15 cellular contexts compared by ENCODE assay signal in the genomic region with DNA sequence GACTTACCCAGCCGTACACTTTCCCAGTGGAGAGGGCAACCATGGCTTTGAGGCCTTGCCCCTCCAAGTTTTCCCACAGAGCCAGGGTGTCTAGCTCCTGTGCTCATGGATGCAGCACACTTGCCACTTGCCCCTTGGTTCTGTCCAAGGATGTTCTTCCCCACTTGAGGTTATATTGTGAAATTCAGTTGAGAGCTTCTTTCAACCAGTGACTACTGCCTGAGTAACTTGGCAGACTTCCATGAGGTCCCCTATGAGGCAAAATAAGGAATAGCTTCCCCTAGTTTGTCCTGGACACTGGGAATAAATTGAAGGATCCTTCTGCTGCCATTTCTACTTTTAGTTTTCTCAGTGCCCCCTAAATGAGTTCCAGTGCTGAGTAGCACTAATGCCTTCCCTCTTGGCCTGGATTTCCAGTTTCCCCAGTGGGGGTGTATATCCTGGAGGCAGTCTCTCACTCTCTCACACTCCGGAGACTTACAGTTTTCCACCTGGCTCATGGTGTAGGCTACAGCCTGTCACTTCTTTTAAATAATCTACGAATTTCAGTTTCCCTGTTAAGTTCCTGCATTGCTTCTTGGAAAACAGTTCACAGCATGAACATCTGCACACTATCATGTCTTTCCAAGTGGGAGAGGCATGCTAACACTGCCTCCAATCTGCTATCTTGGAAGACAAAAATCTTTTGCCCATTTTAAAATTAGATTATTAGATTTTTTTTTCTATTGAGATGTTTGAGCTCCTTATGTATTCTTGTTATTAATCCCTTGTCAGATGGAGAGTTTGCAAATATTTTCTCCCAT. TPM values are rescaled to one million over a fixed set of nuclear protein-coding genes. Genes with fewer than 3 reads are reported as not detected.
A peak's percentile ranks its signal among the peaks of the same experiment; 100 is the strongest.
DNase-seq lines count a peak whose midpoint lies in the region; ATAC-seq, FAIRE-seq and TF ChIP-seq lines count a peak whose summit lies in the region.
"Had no signal": no experiment of that assay in that cellular context is flagged by ENCODE, and none has a peak within 500 bp of the region (broad histone marks: within the 10 kb centered on the region; RNA-seq: fewer than 3 reads in every experiment).

No MANE protein-coding gene starts in this region.

- H3K23ac ChIP-seq in mesenchymal stem cell (ENCODE audit: low read length in 2 of 2) = no peak overlapping the region

- no peak for FAIRE-seq in bronchial epithelial cell (lab: Jason Lieb, UNC)

- H3K4me1 Mint-ChIP-seq in stimulated activated memory B cell treated with anti-CD40 and anti-IgM and Interleukin-4, amounts not matched to agents 10 μg/mL and 1 μg/mL and 100 μg/mL, for 72 hours = no peaks in the 10 kb centered on the region
- H3K4me1 Mint-ChIP-seq: endodermal cell had no signal

- H3K27me3 Mint-ChIP-seq in stimulated activated memory B cell treated with anti-CD40 and anti-IgM and Interleukin-4, amounts not matched to agents 10 μg/mL and 1 μg/mL and 100 μg/mL, for 72 hours = no peaks in the 10 kb centered on the region

- no peak for TF ChIP-seq CTCF in bronchial epithelial cell (IDR thresholded peaks at IDR 0.05; ENCODE audit: insufficient read depth, low read length, severe bottlenecking)

- no peak overlapping the region for H3K4me3 Mint-ChIP-seq in stimulated activated memory B cell treated with anti-CD40 and anti-IgM and Interleukin-4, amounts not matched to agents 10 μg/mL and 1 μg/mL and 100 μg/mL, for 72 hours
- H3K4me3 Mint-ChIP-seq: endodermal cell had no signal

- H2AK5ac ChIP-seq in mesenchymal stem cell (ENCODE audit: low read length, severe bottlenecking) = no peak overlapping the region

- no peak overlapping the region for H3K27ac Mint-ChIP-seq in stimulated activated memory B cell treated with anti-CD40 and anti-IgM and Interleukin-4, amounts not matched to agents 10 μg/mL and 1 μg/mL and 100 μg/mL, for 72 hours

- no peaks in the 10 kb centered on the region for H3K79me1 ChIP-seq in mesenchymal stem cell (replicated peaks; ENCODE audit: low read length, poor library complexity, severe bottlenecking)

- no peak overlapping the region for H2BK120ac ChIP-seq in mesenchymal stem cell (ENCODE audit: low read depth, low read length)

- DNase-seq in A172 (ENCODE audit: low spot score) (peak; percentile 21), HPDE6-E6E7 (ENCODE audit: extremely low spot score) (peak; percentile 31), bronchial epithelial cell (ENCODE audit: low read depth) (peak; percentile 88), mesenchymal stem cell (peak; percentile 50), middle frontal gyrus (ENCODE audit: extremely low spot score, low spot score) (no peak), NCI-H128 (lab: John Stamatoyannopoulos, UW; ENCODE audit: unreplicated experiment) (no peak)
- DNase-seq: ACHN; activated CD8-positive, alpha-beta memory T cell treated with anti-CD3 and anti-CD28 coated beads, Interleukin-2, amount 50 U/mL, for 48 hours; DND-41; endodermal cell; NCI-H524 treated with DMSO at 0.1 percent for 48 hours; spleen had no signal

- peaks cover 12% of the 10 kb centered on the region for H3K9me3 Mint-ChIP-seq in stimulated activated memory B cell treated with anti-CD40 and anti-IgM and Interleukin-4, amounts not matched to agents 10 μg/mL and 1 μg/mL and 100 μg/mL, for 72 hours

- 93% methylated on average over 3 of the region's 3 CpGs for WGBS in mesenchymal stem cell

- H2AFZ ChIP-seq in mesenchymal stem cell (ENCODE audit: low read depth, low read length) = no peak overlapping the region

- no peak overlapping the region for H2BK12ac ChIP-seq in mesenchymal stem cell (ENCODE audit: low read length in 2 of 2)

- peak overlapping the region in 1 of 2 experiments; percentile 18 for H3K18ac ChIP-seq in mesenchymal stem cell (ENCODE audit: low read depth in 1 of 2, low read length in 2 of 2)

- no peak overlapping the region for H2BK5ac ChIP-seq in mesenchymal stem cell (ENCODE audit: low read depth, low read length, poor library complexity, severe bottlenecking)

- peaks cover 29% of the 10 kb centered on the region for H3K36me3 Mint-ChIP-seq in stimulated activated memory B cell treated with anti-CD40 and anti-IgM and Interleukin-4, amounts not matched to agents 10 μg/mL and 1 μg/mL and 100 μg/mL, for 72 hours

- no peak overlapping the region for H2BK15ac ChIP-seq in mesenchymal stem cell (ENCODE audit: low read depth, poor library complexity, severe bottlenecking)

- no peak overlapping the region for H3K27ac ChIP-seq in mesenchymal stem cell (ENCODE audit: low read length, poor library complexity, severe bottlenecking)
- H3K27ac ChIP-seq: spleen had no signal

- H3K4me3 ChIP-seq in bronchial epithelial cell (ENCODE audit: low read depth, low read length) (no peak overlapping the region), mesenchymal stem cell (ENCODE audit: insufficient read depth in 1 of 2, low read depth in 1 of 2, low read length in 2 of 2) (peak overlapping the region in 1 of 2 experiments; percentile 70)
- H3K4me3 ChIP-seq: spleen had no signal

- ATAC-seq in stimulated activated memory B cell treated with anti-CD40 and anti-IgM and Interleukin-4, amounts not matched to agents 10 μg/mL and 1 μg/mL and 100 μg/mL, for 72 hours = no peak
- ATAC-seq in HG02970 (IDR thresholded peaks at IDR 0.05; ENCODE audit: low FRiP score, unreplicated experiment) = no peak

- no peak overlapping the region for H4K8ac ChIP-seq in mesenchymal stem cell (ENCODE audit: low read length)

- no peak overlapping the region for H4K91ac ChIP-seq in mesenchymal stem cell (ENCODE audit: low read length)

- peak overlapping the region in 1 of 2 experiments; percentile 30 for H3K14ac ChIP-seq in mesenchymal stem cell (ENCODE audit: low read length in 2 of 2)

- H3K27me3 ChIP-seq in bronchial epithelial cell (ENCODE audit: control insufficient read depth, insufficient read depth, low read length) (no peaks in the 10 kb centered on the region), mesenchymal stem cell (ENCODE audit: control insufficient read depth in 1 of 2, insufficient read depth in 1 of 2, low read length in 2 of 2) (no peaks in the 10 kb centered on the region)
- H3K27me3 ChIP-seq: spleen had no signal

- no peak overlapping the region for H3K4ac ChIP-seq in mesenchymal stem cell (ENCODE audit: low read depth in 1 of 2, low read length in 2 of 2)

- H3K9ac ChIP-seq in mesenchymal stem cell (ENCODE audit: low read length) = peak overlapping the region; percentile 59

- no peak overlapping the region for H3K4me2 ChIP-seq in mesenchymal stem cell (ENCODE audit: low read length, poor library complexity, severe bottlenecking)

- peaks cover 7% of the 10 kb centered on the region for H3K9me3 ChIP-seq in mesenchymal stem cell (ENCODE audit: control insufficient read depth, low read length)

- H3K4me1 ChIP-seq in mesenchymal stem cell (ENCODE audit: control insufficient read depth, insufficient read depth, low read depth, low read length) = peaks cover 4% of the 10 kb centered on the region
- H3K4me1 ChIP-seq: spleen had no signal

- H3K36me3 ChIP-seq in bronchial epithelial cell (ENCODE audit: control insufficient read depth, insufficient read depth, low read length) (no peaks in the 10 kb centered on the region), mesenchymal stem cell (ENCODE audit: control insufficient read depth in 1 of 2, insufficient read depth in 2 of 2, low read depth in 1 of 2, low read length in 2 of 2) (peaks cover 0 to 5% of the 10 kb centered on the region in 2 experiments)

RNA-seq across cellular contexts. Expression of a gene that starts 36.5 kb away (rescaled TPM):
- not detected in 2 replicates for total RNA-seq in A172 (2014; rRNA removed; shearing (Covaris generic))
- not detected in 2 replicates for total RNA-seq in bronchial epithelial cell
- polyA plus RNA-seq in mesenchymal stem cell (2013, experiment 1 of 2) = not detected
- polyA plus RNA-seq in mesenchymal stem cell (2013, experiment 2 of 2) = not detected
- total RNA-seq: endodermal cell, urinary bladder had no signal

RNA-seq across cellular contexts. Expression of a gene that starts 38.5 kb away (rescaled TPM):
- not detected in 2 replicates for total RNA-seq in A172 (2014; rRNA removed; shearing (Covaris generic))
- total RNA-seq in bronchial epithelial cell = not detected in 2 replicates
- polyA plus RNA-seq in mesenchymal stem cell (2013, experiment 1 of 2) = not detected
- not detected for polyA plus RNA-seq in mesenchymal stem cell (2013, experiment 2 of 2)
- total RNA-seq: endodermal cell, spleen had no signal

Comparison
In these comparisons a context has a peak if more than half of its experiments do, and no peak if none do; other contexts are left out.
1. DNase-seq: peak in A172 (single experiment), HPDE6-E6E7 (single experiment), bronchial epithelial cell (single experiment) and mesenchymal stem cell (single experiment); none in middle frontal gyrus (single experiment) and NCI-H128 (single experiment).